Comparison of ENCODE assay signal across 8 cellular contexts in the genomic region with DNA sequence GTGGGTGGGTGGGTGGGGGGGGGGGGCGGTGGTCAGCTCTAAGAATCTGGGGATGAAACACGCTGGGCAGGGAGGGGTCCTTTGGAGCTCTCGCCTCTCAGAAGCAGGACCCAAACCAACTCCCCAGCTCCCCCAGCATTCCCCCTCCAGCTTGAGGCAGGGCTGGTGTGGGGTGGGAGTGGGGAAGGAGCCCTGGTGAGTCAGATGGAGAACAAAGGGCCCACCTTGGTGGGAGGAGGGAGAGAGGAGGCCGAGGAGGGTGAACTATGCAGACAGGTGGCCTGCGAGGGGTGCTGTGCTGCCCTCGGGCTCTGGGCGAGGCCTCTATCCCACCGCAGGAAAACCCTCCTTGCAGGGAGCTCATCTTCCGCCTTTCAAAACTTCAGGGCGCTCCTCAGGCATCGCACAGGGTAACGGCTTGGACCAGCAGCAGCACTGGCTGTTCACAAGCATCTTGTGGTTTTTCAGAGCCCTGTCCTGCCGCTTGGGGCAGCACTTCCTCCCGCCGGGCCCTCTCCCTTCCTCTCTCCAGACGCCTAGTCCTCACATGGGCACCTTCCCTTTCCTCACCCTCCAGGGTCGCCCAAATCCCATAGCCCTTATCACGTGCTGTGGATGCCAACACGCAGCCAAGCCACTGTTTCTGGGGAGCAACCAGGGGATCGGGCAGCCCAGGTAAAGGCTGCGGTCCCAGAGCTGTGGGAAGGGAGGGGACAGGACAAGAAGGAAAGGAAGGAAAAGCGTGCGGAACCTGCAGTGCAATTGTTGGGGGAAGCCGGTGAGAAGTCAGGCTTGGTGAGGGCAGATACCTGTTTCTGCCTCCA. TPM values are rescaled to one million over a fixed set of nuclear protein-coding genes. Genes with fewer than 3 reads are reported as not detected.
A peak's percentile ranks its signal among the peaks of the same experiment; 100 is the strongest.
DNase-seq lines count a peak whose midpoint lies in the region; ATAC-seq and TF ChIP-seq lines count a peak whose summit lies in the region.

No MANE protein-coding gene starts in this region.

- ATAC-seq in HG03521 (IDR thresholded peaks at IDR 0.05; ENCODE audit: unreplicated experiment), result no peak

- peaks cover 0 to 26% of the 10 kb centered on the region in 2 donors for H3K4me1 ChIP-seq in right atrium auricular region
- H3K4me1 ChIP-seq in rectal smooth muscle tissue (ENCODE audit: control insufficient read depth, insufficient read depth, low read length), result peaks cover 8% of the 10 kb centered on the region

- peak overlapping the region; percentile 82 to 88 for H3K27ac ChIP-seq in right atrium auricular region
- H3K27ac ChIP-seq in rectal smooth muscle tissue (ENCODE audit: low read depth, low read length), result no peak overlapping the region

- H3K9ac ChIP-seq in rectal smooth muscle tissue (ENCODE audit: low read length), result no peak overlapping the region

- H3K27me3 ChIP-seq in right atrium auricular region (no peaks in the 10 kb centered on the region), rectal smooth muscle tissue (ENCODE audit: control insufficient read depth, insufficient read depth, low read length) (no peaks in the 10 kb centered on the region)

- no peaks in the 10 kb centered on the region for H3K9me3 ChIP-seq in right atrium auricular region

- TF ChIP-seq CTCF in right atrium auricular region (IDR thresholded peaks at IDR 0.05), result peak; percentile 73 to 84

- H3K36me3 ChIP-seq in right atrium auricular region, result no peaks in the 10 kb centered on the region
- H3K36me3 ChIP-seq in rectal smooth muscle tissue (ENCODE audit: control insufficient read depth, insufficient read depth, low read length), result no peaks in the 10 kb centered on the region

- H3K4me3 ChIP-seq in right atrium auricular region, result peak overlapping the region; percentile 59 to 62
- peak overlapping the region; percentile 30 for H3K4me3 ChIP-seq in rectal smooth muscle tissue (ENCODE audit: low read length)

- peak; percentile 70 for DNase-seq in EH (ENCODE audit: low read depth)
- peak; percentile 64 for DNase-seq in H4 (ENCODE audit: low spot score)
- peak; percentile 63 for DNase-seq in M059J (ENCODE audit: low read depth)
- peak; percentile 94 for DNase-seq in SKM-1 treated with dmso at 0.1 percent for 144 hours (lab: John Stamatoyannopoulos, UW; ENCODE audit: unreplicated experiment)
- peak in 57 of 58 donors; percentile 20 to 83 (median 64) for DNase-seq in anterior cingulate cortex (lab: John Stamatoyannopoulos, UW)
- peak; percentile 82 for DNase-seq in right atrium auricular region (ENCODE audit: low spot score)

RNA-seq across cellular contexts. Expression of a gene that starts 34.0 kb away (rescaled TPM):
- 74.3 and 75.4 TPM in 2 replicates for total RNA-seq in H4 (2014; rRNA removed; shearing (Covaris generic))
- 36.7 and 52.5 TPM in 2 replicates for total RNA-seq in M059J (2014; rRNA removed; shearing (Covaris generic))
- 10 to 100 TPM; 17.8 to 18.4 TPM for total RNA-seq in right atrium auricular region

RNA-seq across cellular contexts. Expression of a gene that starts 58.7 kb away (rescaled TPM):
- 5.8 and 6.9 TPM in 2 replicates for total RNA-seq in H4 (2014; rRNA removed; shearing (Covaris generic))
- 7.6 and 11.0 TPM in 2 replicates for total RNA-seq in M059J (2014; rRNA removed; shearing (Covaris generic))
- total RNA-seq in right atrium auricular region, result 10 to 100 TPM; 20.8 to 27.0 TPM
